ENCODE assay signal across 1 cellular context in the genomic region with DNA sequence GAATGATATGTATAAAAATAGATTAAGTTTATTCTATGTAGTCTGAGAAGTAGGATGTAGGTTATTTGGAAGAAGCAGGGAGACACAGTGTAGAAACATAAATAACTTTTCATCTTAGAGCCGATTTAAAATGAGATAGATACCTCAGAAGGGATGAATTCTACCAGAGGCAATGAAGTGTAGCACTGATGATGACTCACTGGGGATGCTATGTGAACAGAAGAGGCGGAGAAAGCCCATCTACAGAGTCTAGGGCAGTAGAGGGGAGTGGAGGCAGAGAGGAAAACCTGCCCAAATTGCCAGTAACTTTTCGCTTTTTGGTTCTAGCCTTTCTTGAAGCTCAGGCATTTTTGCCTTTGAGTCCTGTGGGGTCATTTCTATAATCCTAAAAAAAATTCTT.
TF ChIP-seq lines count a peak whose summit lies in the region.

No MANE protein-coding gene starts in this region.

TF ChIP-seq in SK-N-SH treated with all-trans-retinoic acid at 6 μM for 48 hours, 23 proteins besides CTCF, POLR2A, EP300 and RAD21 (continued from another document):
- TF ChIP-seq TSHZ2 (CRISPR knock-in tag; IDR thresholded peaks at IDR 0.05): no peak
- no peak for TF ChIP-seq PATZ1 (CRISPR knock-in tag; IDR thresholded peaks at IDR 0.05; ENCODE audit: borderline replicate concordance)
- no peak for TF ChIP-seq PPARA (CRISPR knock-in tag; IDR thresholded peaks at IDR 0.05; ENCODE audit: borderline replicate concordance)
- TF ChIP-seq RARB (CRISPR knock-in tag; IDR thresholded peaks at IDR 0.05): no peak
- TF ChIP-seq ZFP30 (CRISPR knock-in tag; IDR thresholded peaks at IDR 0.05): no peak
- no peak for TF ChIP-seq BACH2 (CRISPR knock-in tag; IDR thresholded peaks at IDR 0.05; ENCODE audit: borderline replicate concordance)
- no peak for TF ChIP-seq ZNF70 (CRISPR knock-in tag; IDR thresholded peaks at IDR 0.05)
TF ChIP-seq in SK-N-SH treated with all-trans-retinoic acid at 6 μM for 48 hours: peak in this region for 0.
